2 cellular contexts compared by ENCODE assay signal in the genomic region with DNA sequence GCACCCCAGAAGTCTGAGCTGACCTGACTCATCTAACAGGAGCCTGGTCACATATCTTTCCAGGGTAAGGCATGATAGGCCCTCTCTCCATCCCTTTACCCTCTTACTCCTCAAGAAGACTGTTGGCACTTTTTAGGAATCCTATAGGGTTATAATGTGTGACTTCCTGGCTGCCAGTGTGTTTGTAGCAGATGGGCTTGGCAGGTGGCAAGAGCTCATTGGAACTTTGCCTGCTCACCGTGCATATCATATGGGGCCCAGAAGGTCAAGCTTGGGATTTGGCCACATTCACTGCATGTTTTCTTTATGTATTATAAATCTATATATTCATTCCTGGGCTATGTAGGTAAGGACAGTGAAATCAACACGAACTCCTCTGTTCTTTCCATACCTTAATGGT.
TF ChIP-seq lines count a peak whose summit lies in the region.

No MANE protein-coding gene starts in this region.

TF ChIP-seq in H1, 55 proteins besides CTCF, POLR2A, EP300 and RAD21:
- TF ChIP-seq, protein P1, sequence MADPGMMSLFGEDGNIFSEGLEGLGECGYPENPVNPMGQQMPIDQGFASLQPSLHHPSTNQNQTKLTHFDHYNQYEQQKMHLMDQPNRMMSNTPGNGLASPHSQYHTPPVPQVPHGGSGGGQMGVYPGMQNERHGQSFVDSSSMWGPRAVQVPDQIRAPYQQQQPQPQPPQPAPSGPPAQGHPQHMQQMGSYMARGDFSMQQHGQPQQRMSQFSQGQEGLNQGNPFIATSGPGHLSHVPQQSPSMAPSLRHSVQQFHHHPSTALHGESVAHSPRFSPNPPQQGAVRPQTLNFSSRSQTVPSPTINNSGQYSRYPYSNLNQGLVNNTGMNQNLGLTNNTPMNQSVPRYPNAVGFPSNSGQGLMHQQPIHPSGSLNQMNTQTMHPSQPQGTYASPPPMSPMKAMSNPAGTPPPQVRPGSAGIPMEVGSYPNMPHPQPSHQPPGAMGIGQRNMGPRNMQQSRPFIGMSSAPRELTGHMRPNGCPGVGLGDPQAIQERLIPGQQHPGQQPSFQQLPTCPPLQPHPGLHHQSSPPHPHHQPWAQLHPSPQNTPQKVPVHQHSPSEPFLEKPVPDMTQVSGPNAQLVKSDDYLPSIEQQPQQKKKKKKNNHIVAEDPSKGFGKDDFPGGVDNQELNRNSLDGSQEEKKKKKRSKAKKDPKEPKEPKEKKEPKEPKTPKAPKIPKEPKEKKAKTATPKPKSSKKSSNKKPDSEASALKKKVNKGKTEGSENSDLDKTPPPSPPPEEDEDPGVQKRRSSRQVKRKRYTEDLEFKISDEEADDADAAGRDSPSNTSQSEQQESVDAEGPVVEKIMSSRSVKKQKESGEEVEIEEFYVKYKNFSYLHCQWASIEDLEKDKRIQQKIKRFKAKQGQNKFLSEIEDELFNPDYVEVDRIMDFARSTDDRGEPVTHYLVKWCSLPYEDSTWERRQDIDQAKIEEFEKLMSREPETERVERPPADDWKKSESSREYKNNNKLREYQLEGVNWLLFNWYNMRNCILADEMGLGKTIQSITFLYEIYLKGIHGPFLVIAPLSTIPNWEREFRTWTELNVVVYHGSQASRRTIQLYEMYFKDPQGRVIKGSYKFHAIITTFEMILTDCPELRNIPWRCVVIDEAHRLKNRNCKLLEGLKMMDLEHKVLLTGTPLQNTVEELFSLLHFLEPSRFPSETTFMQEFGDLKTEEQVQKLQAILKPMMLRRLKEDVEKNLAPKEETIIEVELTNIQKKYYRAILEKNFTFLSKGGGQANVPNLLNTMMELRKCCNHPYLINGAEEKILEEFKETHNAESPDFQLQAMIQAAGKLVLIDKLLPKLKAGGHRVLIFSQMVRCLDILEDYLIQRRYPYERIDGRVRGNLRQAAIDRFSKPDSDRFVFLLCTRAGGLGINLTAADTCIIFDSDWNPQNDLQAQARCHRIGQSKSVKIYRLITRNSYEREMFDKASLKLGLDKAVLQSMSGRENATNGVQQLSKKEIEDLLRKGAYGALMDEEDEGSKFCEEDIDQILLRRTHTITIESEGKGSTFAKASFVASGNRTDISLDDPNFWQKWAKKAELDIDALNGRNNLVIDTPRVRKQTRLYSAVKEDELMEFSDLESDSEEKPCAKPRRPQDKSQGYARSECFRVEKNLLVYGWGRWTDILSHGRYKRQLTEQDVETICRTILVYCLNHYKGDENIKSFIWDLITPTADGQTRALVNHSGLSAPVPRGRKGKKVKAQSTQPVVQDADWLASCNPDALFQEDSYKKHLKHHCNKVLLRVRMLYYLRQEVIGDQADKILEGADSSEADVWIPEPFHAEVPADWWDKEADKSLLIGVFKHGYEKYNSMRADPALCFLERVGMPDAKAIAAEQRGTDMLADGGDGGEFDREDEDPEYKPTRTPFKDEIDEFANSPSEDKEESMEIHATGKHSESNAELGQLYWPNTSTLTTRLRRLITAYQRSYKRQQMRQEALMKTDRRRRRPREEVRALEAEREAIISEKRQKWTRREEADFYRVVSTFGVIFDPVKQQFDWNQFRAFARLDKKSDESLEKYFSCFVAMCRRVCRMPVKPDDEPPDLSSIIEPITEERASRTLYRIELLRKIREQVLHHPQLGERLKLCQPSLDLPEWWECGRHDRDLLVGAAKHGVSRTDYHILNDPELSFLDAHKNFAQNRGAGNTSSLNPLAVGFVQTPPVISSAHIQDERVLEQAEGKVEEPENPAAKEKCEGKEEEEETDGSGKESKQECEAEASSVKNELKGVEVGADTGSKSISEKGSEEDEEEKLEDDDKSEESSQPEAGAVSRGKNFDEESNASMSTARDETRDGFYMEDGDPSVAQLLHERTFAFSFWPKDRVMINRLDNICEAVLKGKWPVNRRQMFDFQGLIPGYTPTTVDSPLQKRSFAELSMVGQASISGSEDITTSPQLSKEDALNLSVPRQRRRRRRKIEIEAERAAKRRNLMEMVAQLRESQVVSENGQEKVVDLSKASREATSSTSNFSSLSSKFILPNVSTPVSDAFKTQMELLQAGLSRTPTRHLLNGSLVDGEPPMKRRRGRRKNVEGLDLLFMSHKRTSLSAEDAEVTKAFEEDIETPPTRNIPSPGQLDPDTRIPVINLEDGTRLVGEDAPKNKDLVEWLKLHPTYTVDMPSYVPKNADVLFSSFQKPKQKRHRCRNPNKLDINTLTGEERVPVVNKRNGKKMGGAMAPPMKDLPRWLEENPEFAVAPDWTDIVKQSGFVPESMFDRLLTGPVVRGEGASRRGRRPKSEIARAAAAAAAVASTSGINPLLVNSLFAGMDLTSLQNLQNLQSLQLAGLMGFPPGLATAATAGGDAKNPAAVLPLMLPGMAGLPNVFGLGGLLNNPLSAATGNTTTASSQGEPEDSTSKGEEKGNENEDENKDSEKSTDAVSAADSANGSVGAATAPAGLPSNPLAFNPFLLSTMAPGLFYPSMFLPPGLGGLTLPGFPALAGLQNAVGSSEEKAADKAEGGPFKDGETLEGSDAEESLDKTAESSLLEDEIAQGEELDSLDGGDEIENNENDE (IDR thresholded peaks at IDR 0.05; ENCODE audit: insufficient replicate concordance, low read length), result no peak
- TF ChIP-seq, protein P2, sequence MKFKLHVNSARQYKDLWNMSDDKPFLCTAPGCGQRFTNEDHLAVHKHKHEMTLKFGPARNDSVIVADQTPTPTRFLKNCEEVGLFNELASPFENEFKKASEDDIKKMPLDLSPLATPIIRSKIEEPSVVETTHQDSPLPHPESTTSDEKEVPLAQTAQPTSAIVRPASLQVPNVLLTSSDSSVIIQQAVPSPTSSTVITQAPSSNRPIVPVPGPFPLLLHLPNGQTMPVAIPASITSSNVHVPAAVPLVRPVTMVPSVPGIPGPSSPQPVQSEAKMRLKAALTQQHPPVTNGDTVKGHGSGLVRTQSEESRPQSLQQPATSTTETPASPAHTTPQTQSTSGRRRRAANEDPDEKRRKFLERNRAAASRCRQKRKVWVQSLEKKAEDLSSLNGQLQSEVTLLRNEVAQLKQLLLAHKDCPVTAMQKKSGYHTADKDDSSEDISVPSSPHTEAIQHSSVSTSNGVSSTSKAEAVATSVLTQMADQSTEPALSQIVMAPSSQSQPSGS (IDR thresholded peaks at IDR 0.05; ENCODE audit: low read length), result no peak

TF ChIP-seq in SK-N-SH, 30 proteins besides CTCF, POLR2A, EP300 and RAD21 (continued from another document):
- TF ChIP-seq, protein P3, sequence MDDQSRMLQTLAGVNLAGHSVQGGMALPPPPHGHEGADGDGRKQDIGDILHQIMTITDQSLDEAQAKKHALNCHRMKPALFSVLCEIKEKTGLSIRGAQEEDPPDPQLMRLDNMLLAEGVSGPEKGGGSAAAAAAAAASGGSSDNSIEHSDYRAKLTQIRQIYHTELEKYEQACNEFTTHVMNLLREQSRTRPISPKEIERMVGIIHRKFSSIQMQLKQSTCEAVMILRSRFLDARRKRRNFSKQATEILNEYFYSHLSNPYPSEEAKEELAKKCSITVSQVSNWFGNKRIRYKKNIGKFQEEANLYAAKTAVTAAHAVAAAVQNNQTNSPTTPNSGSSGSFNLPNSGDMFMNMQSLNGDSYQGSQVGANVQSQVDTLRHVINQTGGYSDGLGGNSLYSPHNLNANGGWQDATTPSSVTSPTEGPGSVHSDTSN (IDR thresholded peaks at IDR 0.05), result no peak
- TF ChIP-seq, protein P4, sequence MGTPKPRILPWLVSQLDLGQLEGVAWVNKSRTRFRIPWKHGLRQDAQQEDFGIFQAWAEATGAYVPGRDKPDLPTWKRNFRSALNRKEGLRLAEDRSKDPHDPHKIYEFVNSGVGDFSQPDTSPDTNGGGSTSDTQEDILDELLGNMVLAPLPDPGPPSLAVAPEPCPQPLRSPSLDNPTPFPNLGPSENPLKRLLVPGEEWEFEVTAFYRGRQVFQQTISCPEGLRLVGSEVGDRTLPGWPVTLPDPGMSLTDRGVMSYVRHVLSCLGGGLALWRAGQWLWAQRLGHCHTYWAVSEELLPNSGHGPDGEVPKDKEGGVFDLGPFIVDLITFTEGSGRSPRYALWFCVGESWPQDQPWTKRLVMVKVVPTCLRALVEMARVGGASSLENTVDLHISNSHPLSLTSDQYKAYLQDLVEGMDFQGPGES (IDR thresholded peaks at IDR 0.05; ENCODE audit: low read depth, low read length), result no peak
- no peak for TF ChIP-seq MEF2A (IDR thresholded peaks at IDR 0.05; ENCODE audit: borderline replicate concordance, low read depth)
- TF ChIP-seq, protein P5, sequence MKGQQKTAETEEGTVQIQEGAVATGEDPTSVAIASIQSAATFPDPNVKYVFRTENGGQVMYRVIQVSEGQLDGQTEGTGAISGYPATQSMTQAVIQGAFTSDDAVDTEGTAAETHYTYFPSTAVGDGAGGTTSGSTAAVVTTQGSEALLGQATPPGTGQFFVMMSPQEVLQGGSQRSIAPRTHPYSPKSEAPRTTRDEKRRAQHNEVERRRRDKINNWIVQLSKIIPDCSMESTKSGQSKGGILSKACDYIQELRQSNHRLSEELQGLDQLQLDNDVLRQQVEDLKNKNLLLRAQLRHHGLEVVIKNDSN (IDR thresholded peaks at IDR 0.05; ENCODE audit: borderline replicate concordance, low read depth), result no peak
- TF ChIP-seq MXI1 (IDR thresholded peaks at IDR 0.05; ENCODE audit: low read depth, low read length), result no peak
- TF ChIP-seq SIN3A (IDR thresholded peaks at IDR 0.05; ENCODE audit: borderline replicate concordance, low read depth, low read length), result no peak
- no peak for TF ChIP-seq RFX5 (IDR thresholded peaks at IDR 0.05; ENCODE audit: low read length)
- TF ChIP-seq, protein P6, sequence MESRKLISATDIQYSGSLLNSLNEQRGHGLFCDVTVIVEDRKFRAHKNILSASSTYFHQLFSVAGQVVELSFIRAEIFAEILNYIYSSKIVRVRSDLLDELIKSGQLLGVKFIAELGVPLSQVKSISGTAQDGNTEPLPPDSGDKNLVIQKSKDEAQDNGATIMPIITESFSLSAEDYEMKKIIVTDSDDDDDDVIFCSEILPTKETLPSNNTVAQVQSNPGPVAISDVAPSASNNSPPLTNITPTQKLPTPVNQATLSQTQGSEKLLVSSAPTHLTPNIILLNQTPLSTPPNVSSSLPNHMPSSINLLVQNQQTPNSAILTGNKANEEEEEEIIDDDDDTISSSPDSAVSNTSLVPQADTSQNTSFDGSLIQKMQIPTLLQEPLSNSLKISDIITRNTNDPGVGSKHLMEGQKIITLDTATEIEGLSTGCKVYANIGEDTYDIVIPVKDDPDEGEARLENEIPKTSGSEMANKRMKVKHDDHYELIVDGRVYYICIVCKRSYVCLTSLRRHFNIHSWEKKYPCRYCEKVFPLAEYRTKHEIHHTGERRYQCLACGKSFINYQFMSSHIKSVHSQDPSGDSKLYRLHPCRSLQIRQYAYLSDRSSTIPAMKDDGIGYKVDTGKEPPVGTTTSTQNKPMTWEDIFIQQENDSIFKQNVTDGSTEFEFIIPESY (IDR thresholded peaks at IDR 0.05; ENCODE audit: borderline replicate concordance, low read depth), result no peak
- no peak for TF ChIP-seq CHD2 (IDR thresholded peaks at IDR 0.05; ENCODE audit: low read length, partially characterized antibody)
- TF ChIP-seq RCOR1 (IDR thresholded peaks at IDR 0.05; ENCODE audit: low read length), result no peak
- no peak for TF ChIP-seq NRF1 (IDR thresholded peaks at IDR 0.05; ENCODE audit: low read depth, low read length)
- TF ChIP-seq RXRA (IDR thresholded peaks at IDR 0.05; ENCODE audit: borderline replicate concordance, low read depth), result no peak
- TF ChIP-seq FOXJ3 (CRISPR knock-in tag; IDR thresholded peaks at IDR 0.05), result no peak
- no peak for TF ChIP-seq JUND (IDR thresholded peaks at IDR 0.05)
